7 cellular contexts compared by ENCODE assay signal in genomic region chr22:48257690-48258065, GRCh38.
"Had no signal": no experiment of that assay in that cellular context is flagged by ENCODE, and none has a peak within 500 bp of the region (broad histone marks: within the 10 kb centered on the region; RNA-seq: fewer than 3 reads in every experiment).

No MANE protein-coding gene starts in this region.

- H3K27ac ChIP-seq: breast epithelium, hepatocyte had no signal

- DNase-seq: activated CD4-positive, CD25-positive, alpha-beta regulatory T cell treated with anti-CD3 and anti-CD28 coated beads, Interleukin-2, amount 50 U/mL, for 72 hours; left ventricle myocardium superior; nephron progenitor cell; T-helper 1 cell had no signal

- H3K36me3 ChIP-seq: breast epithelium had no signal

- H2AFZ ChIP-seq: hepatocyte had no signal

- H3K9me3 ChIP-seq: breast epithelium had no signal

- H3K4me1 ChIP-seq: breast epithelium had no signal

- H3K79me2 ChIP-seq: hepatocyte had no signal

- ATAC-seq: esophagus mucosa, left ventricle myocardium superior had no signal

- H3K4me2 ChIP-seq: hepatocyte had no signal

- H3K4me3 ChIP-seq: breast epithelium, hepatocyte had no signal
